22 cellular contexts compared by ENCODE assay signal in the genomic region with DNA sequence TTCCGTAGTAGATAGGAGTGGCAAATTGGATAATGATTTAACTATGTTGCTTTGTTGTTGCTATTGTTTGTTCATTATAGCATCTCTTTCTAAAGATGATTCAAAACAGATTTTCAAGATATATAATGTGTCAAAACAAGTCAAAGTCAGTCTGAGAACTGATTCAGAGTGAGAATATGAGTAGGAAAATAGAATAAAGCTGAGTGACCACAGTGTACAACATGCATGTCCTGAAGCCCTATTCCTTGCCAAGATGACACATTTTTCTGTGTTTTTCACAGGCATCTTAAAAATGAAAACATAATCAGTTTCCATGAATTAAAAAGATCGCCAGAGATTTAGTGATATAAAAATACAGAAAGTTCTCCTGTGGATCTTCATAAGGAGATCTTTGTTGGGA. TPM values are rescaled to one million over a fixed set of nuclear protein-coding genes. Genes with fewer than 3 reads are reported as not detected.
"Had no signal": no experiment of that assay in that cellular context is flagged by ENCODE, and none has a peak within 500 bp of the region (broad histone marks: within the 10 kb centered on the region; RNA-seq: fewer than 3 reads in every experiment).

No MANE protein-coding gene starts in this region.

- H3K4me3 ChIP-seq: dorsolateral prefrontal cortex, gastrocnemius medialis, hepatocyte, left lung, mucosa of descending colon, prostate gland, right atrium auricular region, stomach, tibial artery had no signal

- H3K36me3 ChIP-seq: gastrocnemius medialis, left lung, prostate gland, right atrium auricular region, stomach, tibial artery had no signal

- H3K27me3 ChIP-seq: dorsolateral prefrontal cortex, gastrocnemius medialis, hepatocyte, left lung, right atrium auricular region, stomach, tibial artery had no signal

- ATAC-seq: gastrocnemius medialis; left lung; mucosa of descending colon; naive thymus-derived CD8-positive, alpha-beta T cell; sciatic nerve; stimulated activated effector memory CD8-positive, alpha-beta T cell treated with anti-CD3 and anti-CD28 coated beads, Interleukin-12 subunit alpha, Interleukin-12 subunit beta, amount 100 ng/mL, for 72 hours had no signal

- H3K27ac ChIP-seq: dorsolateral prefrontal cortex, gastrocnemius medialis, hepatocyte, left lung, prostate gland, right atrium auricular region, stomach, tibial artery had no signal

- H3K4me1 ChIP-seq: prostate gland had no signal

- H3K9me3 ChIP-seq: gastrocnemius medialis, left lung, mucosa of descending colon, prostate gland, right atrium auricular region, stomach, tibial artery had no signal

- DNase-seq: dorsolateral prefrontal cortex; effector CD4-positive, alpha-beta T cell; foreskin fibroblast; gastrocnemius medialis; head of caudate nucleus; kidney; left lung; mesenchymal stem cell; mucosa of descending colon; naive thymus-derived CD8-positive, alpha-beta T cell; nephron progenitor cell; nucleus accumbens; stimulated activated CD4-positive, alpha-beta T cell treated with anti-CD3 and anti-CD28 coated beads, Interleukin-2, amount 100 ng/mL, for 24 hours; stimulated activated CD4-positive, alpha-beta T cell treated with anti-CD3 and anti-CD28 coated beads, Interleukin-4, amount 100 ng/mL, for 24 hours; stimulated activated naive CD4-positive, alpha-beta T cell treated with Interleukin-2 at 50 U/mL for 16 hours; stomach; tibial artery had no signal

RNA-seq across cellular contexts. Expression of gene THRB, which starts 57.0 kb away (rescaled TPM):
- total RNA-seq: naive thymus-derived CD8-positive, alpha-beta T cell had no signal
- polyA plus RNA-seq: naive thymus-derived CD8-positive, alpha-beta T cell had no signal
